ENCODE assay signal across 12 cellular contexts in the genomic region with DNA sequence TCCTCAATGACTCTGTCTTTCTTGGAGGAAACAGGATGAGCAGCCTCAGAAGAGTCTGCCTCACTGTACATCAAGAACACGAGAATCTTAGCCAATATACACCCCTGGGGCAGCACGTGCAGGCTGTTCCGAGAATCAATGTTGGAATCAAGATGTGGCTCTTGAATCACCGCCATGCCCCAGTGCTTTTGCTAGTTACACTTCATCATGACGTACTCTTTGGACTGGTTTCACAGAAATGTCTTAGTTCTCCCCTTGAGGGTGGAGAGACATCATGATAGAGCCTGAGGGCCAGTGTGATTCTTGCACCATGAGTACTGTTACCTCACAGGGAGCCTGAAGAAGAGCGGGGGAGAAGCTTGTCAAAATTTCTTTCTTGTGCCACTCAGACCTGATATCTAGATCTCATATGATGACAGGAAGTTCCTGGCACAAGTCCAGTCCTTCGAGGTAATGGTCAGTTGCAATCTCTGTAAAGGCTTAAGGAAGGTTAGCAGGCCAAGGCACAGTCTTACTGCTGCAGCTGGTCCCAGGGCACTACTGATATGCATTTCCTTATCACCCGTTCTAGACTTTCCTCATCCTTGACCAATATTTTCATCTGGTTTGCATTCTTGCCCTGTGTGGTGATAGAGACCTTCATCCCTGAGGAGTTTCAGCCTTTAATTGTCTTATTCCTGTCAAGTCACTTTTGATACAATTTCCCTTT. TPM values are rescaled to one million over a fixed set of nuclear protein-coding genes. Genes with fewer than 3 reads are reported as not detected.
A peak's percentile ranks its signal among the peaks of the same experiment; 100 is the strongest.
DNase-seq lines count a peak whose midpoint lies in the region; ATAC-seq and TF ChIP-seq lines count a peak whose summit lies in the region.
"Had no signal": no experiment of that assay in that cellular context is flagged by ENCODE, and none has a peak within 500 bp of the region (broad histone marks: within the 10 kb centered on the region; RNA-seq: fewer than 3 reads in every experiment).

No MANE protein-coding gene starts in this region.

- intact Hi-C loops in heart left ventricle (cut with DNase I), result loop anchor here in 1 of 10 donors (5.0 kb wide), 1 partner anchor 38 kb away; no protein-coding TSS in a partner anchor
- intact Hi-C loops in psoas muscle (cut with DNase I), result no loop called here

- H3K27ac ChIP-seq in heart left ventricle (peak overlapping the region in 1 of 12 donors; percentile 3), psoas muscle (no peak overlapping the region)
- H3K27ac ChIP-seq: ovary had no signal

- H3K27ac Mint-ChIP-seq in effector memory CD8-positive, alpha-beta T cell, result no peak overlapping the region
- H3K27ac Mint-ChIP-seq: CD4-positive, CD25-positive, alpha-beta regulatory T cell had no signal

- H3K9me3 ChIP-seq in adipocyte (ENCODE audit: control insufficient read depth, low read length) (no peaks in the 10 kb centered on the region), heart left ventricle (no peaks in the 10 kb centered on the region), psoas muscle (no peaks in the 10 kb centered on the region)
- H3K9me3 ChIP-seq: ovary had no signal

- H3K27me3 ChIP-seq in adipocyte (replicated peaks; ENCODE audit: control insufficient read depth, insufficient read depth, low read length), result no peaks in the 10 kb centered on the region
- H3K27me3 ChIP-seq in heart left ventricle, result no peaks in the 10 kb centered on the region
- H3K27me3 ChIP-seq in psoas muscle (ENCODE audit: insufficient read depth in 3 of 3, low read length in 2 of 3), result no peaks in the 10 kb centered on the region
- H3K27me3 ChIP-seq: ovary had no signal

- no peaks in the 10 kb centered on the region for H3K27me3 Mint-ChIP-seq in effector memory CD8-positive, alpha-beta T cell

- in situ Hi-C loops in Caki2 (cut with HindIII; ENCODE audit: low pct_unique_long_range_greater_than_20kb, low sequenced_read_pairs), result no loop called here

- H3K4me1 ChIP-seq in adipocyte (ENCODE audit: control insufficient read depth, insufficient read depth, low read length) (peaks cover 59% of the 10 kb centered on the region), heart left ventricle (peaks cover 0 to 8% (median 0%) of the 10 kb centered on the region in 12 donors), psoas muscle (no peaks in the 10 kb centered on the region)

- H3K4me3 Mint-ChIP-seq in effector memory CD8-positive, alpha-beta T cell, result no peak overlapping the region
- H3K4me3 Mint-ChIP-seq: CD4-positive, CD25-positive, alpha-beta regulatory T cell had no signal

- H3K36me3 ChIP-seq in adipocyte (ENCODE audit: control insufficient read depth, insufficient read depth, low read length, severe bottlenecking) (no peaks in the 10 kb centered on the region), heart left ventricle (no peaks in the 10 kb centered on the region), psoas muscle (ENCODE audit: insufficient read depth in 1 of 2, low read depth in 1 of 2) (no peaks in the 10 kb centered on the region)
- H3K36me3 ChIP-seq: ovary had no signal

- peaks cover 3 to 5% of the 10 kb centered on the region in 2 donors for H3K4me1 Mint-ChIP-seq in effector memory CD8-positive, alpha-beta T cell (ENCODE audit: low read depth in 2 of 2)

- 54 to 62% (median 58%) methylated on average over 8 of the region's 8 CpGs for WGBS in heart left ventricle, 4 donors
- WGBS in psoas muscle, 3 donors, result 66 to 76% (median 73%) methylated on average over 8 of the region's 8 CpGs

- H3K4me3 ChIP-seq in adipocyte (ENCODE audit: low read length) (peak overlapping the region; percentile 30), heart left ventricle (no peak overlapping the region), psoas muscle (no peak overlapping the region)
- H3K4me3 ChIP-seq: ovary had no signal

- no peak for TF ChIP-seq POLR2A in heart left ventricle (IDR thresholded peaks at IDR 0.05)

- no peak overlapping the region for H3K9ac ChIP-seq in adipocyte (ENCODE audit: low read length)

- ATAC-seq in heart left ventricle (peak in 3 of 4 donors; percentile 71 to 93 (median 92)), psoas muscle (peak; percentile 42 to 86 (median 81)), GM19035 (IDR thresholded peaks at IDR 0.05; ENCODE audit: unreplicated experiment) (no peak), GM21381 (IDR thresholded peaks at IDR 0.05; ENCODE audit: unreplicated experiment) (no peak)
- ATAC-seq in effector memory CD8-positive, alpha-beta T cell (replicated peaks), result no peak

- H3K9me3 Mint-ChIP-seq in effector memory CD8-positive, alpha-beta T cell, result no peaks in the 10 kb centered on the region

- DNase-seq in Caki2 (ENCODE audit: low read depth) (peak; percentile 93), adipocyte (ENCODE audit: low read depth) (no peak), heart left ventricle (peak in 4 of 5 donors; percentile 10 to 68 (median 40)), psoas muscle (peak; percentile 74 to 83), AG08395 (ENCODE audit: low spot score) (no peak)
- DNase-seq in effector memory CD8-positive, alpha-beta T cell, result no peak
- DNase-seq: CD4-positive, CD25-positive, alpha-beta regulatory T cell; NCI-H2081; ovary; T-helper 2 cell had no signal

- TF ChIP-seq CTCF in heart left ventricle (IDR thresholded peaks at IDR 0.05) (no peak), psoas muscle (IDR thresholded peaks at IDR 0.05) (no peak)

- no peaks in the 10 kb centered on the region for H3K36me3 Mint-ChIP-seq in effector memory CD8-positive, alpha-beta T cell (ENCODE audit: insufficient read depth)
- H3K36me3 Mint-ChIP-seq: CD4-positive, CD25-positive, alpha-beta regulatory T cell had no signal

RNA-seq across cellular contexts. Expression of gene STAT4, which starts 28.2 kb away (rescaled TPM):
- 11.1 and 15.2 TPM in 2 replicates for total RNA-seq in Caki2 (2014; rRNA removed; shearing (Covaris generic); ENCODE audit: low replicate concordance)
- total RNA-seq in heart left ventricle (10 to 100 TPM in 3 of 9 donors, 1 to 10 TPM in 3, under 1 TPM in 3; 0.32 to 21.5 (median 3.1) TPM), psoas muscle (under 1 TPM; 0.26 to 0.56 (median 0.41) TPM)
- polyA plus RNA-seq in heart left ventricle (1 to 10 TPM in 1 of 2 donors, under 1 TPM in 1; 0.53 to 1.1 TPM), psoas muscle (under 1 TPM; 0.19 to 0.38 (median 0.24) TPM)

Comparison
In these comparisons a context has a peak if more than half of its experiments do, and no peak if none do; other contexts are left out.
1. DNase-seq: peak in Caki2 (single experiment), heart left ventricle (4 of 5) and psoas muscle (2 of 2); none in adipocyte (single experiment), AG08395 (single experiment) and effector memory CD8-positive, alpha-beta T cell (0 of 3).
2. ATAC-seq: peak in heart left ventricle (3 of 4) and psoas muscle (4 of 4); none in GM19035 (single experiment), effector memory CD8-positive, alpha-beta T cell (single experiment) and GM21381 (single experiment).